10 cellular contexts compared by ENCODE assay signal in genomic region chrX:130118941-130119640, GRCh38. TPM values are rescaled to one million over a fixed set of nuclear protein-coding genes. Genes with fewer than 3 reads are reported as not detected.
DNase-seq lines count a peak whose midpoint lies in the region; ATAC-seq and TF ChIP-seq lines count a peak whose summit lies in the region.
"Had no signal": no experiment of that assay in that cellular context is flagged by ENCODE, and none has a peak within 500 bp of the region (broad histone marks: within the 10 kb centered on the region; RNA-seq: fewer than 3 reads in every experiment).

No MANE protein-coding gene starts in this region.

- CTCF ChIA-PET in Calu3 (lab: Charles Lee), result interaction anchor here (0.6 kb wide), 1 partner anchor 16 kb away, joined by 4 read pairs; no protein-coding TSS in a partner anchor

- H2BK120ac ChIP-seq in mesenchymal stem cell (ENCODE audit: low read depth, low read length), result peak overlapping the region; percentile 61

- peak overlapping the region; percentile 46 for H4K91ac ChIP-seq in mesenchymal stem cell (ENCODE audit: low read length)

- no peaks in the 10 kb centered on the region for H3K36me3 ChIP-seq in mesenchymal stem cell (ENCODE audit: control insufficient read depth in 1 of 2, insufficient read depth in 2 of 2, low read depth in 1 of 2, low read length in 2 of 2)
- H3K36me3 ChIP-seq: left lung had no signal

- peaks cover 47% of the 10 kb centered on the region for H3K4me1 Mint-ChIP-seq in stimulated activated naive CD8-positive, alpha-beta T cell treated with anti-CD3 and anti-CD28 coated beads, Interleukin-15, Interleukin-2, amounts not matched to agents 100 ng/mL and 50 ng/mL, for 24 hours (ENCODE audit: low read depth)
- H3K4me1 Mint-ChIP-seq in activated T-helper 2 cell treated with anti-CD3 and anti-CD28 coated beads, Interferon-gamma antibody, Interleukin-2, Interleukin-4, amounts not matched to agents 10 μg/mL and 5 μg/mL and 100 μg/mL, durations not matched to agents 14 hours and 24 hours and 36 hours (ENCODE audit: low read depth), result peaks cover 25% of the 10 kb centered on the region
- H3K4me1 Mint-ChIP-seq in Calu3 (ENCODE audit: low read depth, unreplicated experiment), result peaks cover 28% of the 10 kb centered on the region

- H3K4me1 ChIP-seq in mesenchymal stem cell (ENCODE audit: control insufficient read depth, insufficient read depth, low read depth, low read length), result peaks cover 29% of the 10 kb centered on the region

- no peaks in the 10 kb centered on the region for H3K36me3 Mint-ChIP-seq in stimulated activated naive CD8-positive, alpha-beta T cell treated with anti-CD3 and anti-CD28 coated beads, Interleukin-15, Interleukin-2, amounts not matched to agents 100 ng/mL and 50 ng/mL, for 24 hours (ENCODE audit: low read depth)
- peaks cover 3% of the 10 kb centered on the region for H3K36me3 Mint-ChIP-seq in activated T-helper 2 cell treated with anti-CD3 and anti-CD28 coated beads, Interferon-gamma antibody, Interleukin-2, Interleukin-4, amounts not matched to agents 10 μg/mL and 5 μg/mL and 100 μg/mL, durations not matched to agents 14 hours and 24 hours and 36 hours (ENCODE audit: low read depth)
- peaks cover 15% of the 10 kb centered on the region for H3K36me3 Mint-ChIP-seq in Calu3 (ENCODE audit: insufficient read depth, unreplicated experiment)

- no peaks in the 10 kb centered on the region for H3K9me3 ChIP-seq in mesenchymal stem cell (ENCODE audit: control insufficient read depth, low read length)
- H3K9me3 ChIP-seq: left lung had no signal

- H3K9me3 Mint-ChIP-seq in stimulated activated naive CD8-positive, alpha-beta T cell treated with anti-CD3 and anti-CD28 coated beads, Interleukin-15, Interleukin-2, amounts not matched to agents 100 ng/mL and 50 ng/mL, for 24 hours, result no peaks in the 10 kb centered on the region
- no peaks in the 10 kb centered on the region for H3K9me3 Mint-ChIP-seq in activated T-helper 2 cell treated with anti-CD3 and anti-CD28 coated beads, Interferon-gamma antibody, Interleukin-2, Interleukin-4, amounts not matched to agents 10 μg/mL and 5 μg/mL and 100 μg/mL, durations not matched to agents 14 hours and 24 hours and 36 hours
- H3K9me3 Mint-ChIP-seq in Calu3 (ENCODE audit: low read depth, unreplicated experiment), result no peaks in the 10 kb centered on the region

- peak overlapping the region; percentile 74 for H3K9ac ChIP-seq in mesenchymal stem cell (ENCODE audit: low read length)

- peak overlapping the region; percentile 53 for H3K4me3 Mint-ChIP-seq in stimulated activated naive CD8-positive, alpha-beta T cell treated with anti-CD3 and anti-CD28 coated beads, Interleukin-15, Interleukin-2, amounts not matched to agents 100 ng/mL and 50 ng/mL, for 24 hours
- peak overlapping the region; percentile 37 for H3K4me3 Mint-ChIP-seq in activated T-helper 2 cell treated with anti-CD3 and anti-CD28 coated beads, Interferon-gamma antibody, Interleukin-2, Interleukin-4, amounts not matched to agents 10 μg/mL and 5 μg/mL and 100 μg/mL, durations not matched to agents 14 hours and 24 hours and 36 hours (ENCODE audit: low read depth)
- no peak overlapping the region for H3K4me3 Mint-ChIP-seq in Calu3 (ENCODE audit: low read depth, unreplicated experiment)

- H3K27ac Mint-ChIP-seq in stimulated activated naive CD8-positive, alpha-beta T cell treated with anti-CD3 and anti-CD28 coated beads, Interleukin-15, Interleukin-2, amounts not matched to agents 100 ng/mL and 50 ng/mL, for 24 hours, result peak overlapping the region; percentile 83
- peak overlapping the region; percentile 17 for H3K27ac Mint-ChIP-seq in activated T-helper 2 cell treated with anti-CD3 and anti-CD28 coated beads, Interferon-gamma antibody, Interleukin-2, Interleukin-4, amounts not matched to agents 10 μg/mL and 5 μg/mL and 100 μg/mL, durations not matched to agents 14 hours and 24 hours and 36 hours
- no peak overlapping the region for H3K27ac Mint-ChIP-seq in Calu3 (ENCODE audit: unreplicated experiment)

- intact Hi-C loops in activated T-helper 2 cell treated with anti-CD3 and anti-CD28 coated beads, Interferon-gamma antibody, Interleukin-2, Interleukin-4, amounts not matched to agents 10 μg/mL and 5 μg/mL and 100 μg/mL, durations not matched to agents 14 hours and 24 hours and 36 hours (cut with micrococcal nuclease), result no loop called here
- intact Hi-C loops in Calu3 (cut with micrococcal nuclease; ENCODE audit: unreplicated experiment), result no loop called here

- H3K23ac ChIP-seq in mesenchymal stem cell (ENCODE audit: low read length in 2 of 2), result peak overlapping the region in 1 of 2 experiments; percentile 94

- peak overlapping the region; percentile 7 for H2BK15ac ChIP-seq in mesenchymal stem cell (ENCODE audit: low read depth, poor library complexity, severe bottlenecking)

- peak overlapping the region; percentile 50 for H3K4me2 ChIP-seq in mesenchymal stem cell (ENCODE audit: low read length, poor library complexity, severe bottlenecking)

- peaks cover 0 to 11% of the 10 kb centered on the region in 2 experiments for H3K27me3 ChIP-seq in mesenchymal stem cell (ENCODE audit: control insufficient read depth in 1 of 2, insufficient read depth in 1 of 2, low read length in 2 of 2)
- H3K27me3 ChIP-seq: left lung had no signal

- H3K27ac ChIP-seq in mesenchymal stem cell (ENCODE audit: low read length, poor library complexity, severe bottlenecking), result peak overlapping the region; percentile 50

- H3K14ac ChIP-seq in mesenchymal stem cell (ENCODE audit: low read length in 2 of 2), result peak overlapping the region in 1 of 2 experiments; percentile 15

- DNase-seq in stimulated activated naive CD8-positive, alpha-beta T cell treated with anti-CD3 and anti-CD28 coated beads, Interleukin-15, Interleukin-2, amounts not matched to agents 100 U/mL and 50 U/mL, for 24 hours, result no peak
- DNase-seq in activated T-helper 2 cell treated with anti-CD3 and anti-CD28 coated beads, Interferon-gamma antibody, Interleukin-2, Interleukin-4, amounts not matched to agents 10 μg/mL and 5 μg/mL and 100 μg/mL, durations not matched to agents 14 hours and 24 hours and 36 hours (ENCODE audit: low spot score), result no peak
- DNase-seq in mesenchymal stem cell (peak; percentile 77), Calu3 (no peak)
- no peak for DNase-seq in effector CD4-positive, alpha-beta T cell
- DNase-seq: left lung, SHP77 treated with DMSO at 0.1 percent for 48 hours had no signal

- H3K79me1 ChIP-seq in mesenchymal stem cell (replicated peaks; ENCODE audit: low read length, poor library complexity, severe bottlenecking), result no peaks in the 10 kb centered on the region

- peak overlapping the region in 1 of 2 experiments; percentile 62 for H3K4me3 ChIP-seq in mesenchymal stem cell (ENCODE audit: insufficient read depth in 1 of 2, low read depth in 1 of 2, low read length in 2 of 2)
- H3K4me3 ChIP-seq: left lung had no signal

- H2BK12ac ChIP-seq in mesenchymal stem cell (ENCODE audit: low read length in 2 of 2), result peak overlapping the region; percentile 11 to 54

- peak overlapping the region; percentile 14 for H2AFZ ChIP-seq in mesenchymal stem cell (ENCODE audit: low read depth, low read length)

- WGBS in mesenchymal stem cell, result 37% methylated on average over 11 of the region's 20 CpGs

- peak overlapping the region; percentile 62 to 79 for H3K18ac ChIP-seq in mesenchymal stem cell (ENCODE audit: low read depth in 1 of 2, low read length in 2 of 2)

- H3K27me3 Mint-ChIP-seq in stimulated activated naive CD8-positive, alpha-beta T cell treated with anti-CD3 and anti-CD28 coated beads, Interleukin-15, Interleukin-2, amounts not matched to agents 100 ng/mL and 50 ng/mL, for 24 hours, result no peaks in the 10 kb centered on the region
- no peaks in the 10 kb centered on the region for H3K27me3 Mint-ChIP-seq in activated T-helper 2 cell treated with anti-CD3 and anti-CD28 coated beads, Interferon-gamma antibody, Interleukin-2, Interleukin-4, amounts not matched to agents 10 μg/mL and 5 μg/mL and 100 μg/mL, durations not matched to agents 14 hours and 24 hours and 36 hours (ENCODE audit: low read depth)
- H3K27me3 Mint-ChIP-seq in Calu3 (ENCODE audit: unreplicated experiment), result no peaks in the 10 kb centered on the region

- no TSS peak for BruUV-seq in Calu3 (replicated peaks; lab: Mats Ljungman, UMichigan)

- peak overlapping the region; percentile 77 for H4K8ac ChIP-seq in mesenchymal stem cell (ENCODE audit: low read length)

- peak overlapping the region in 1 of 2 experiments; percentile 67 for H3K4ac ChIP-seq in mesenchymal stem cell (ENCODE audit: low read depth in 1 of 2, low read length in 2 of 2)

- no peak for TF ChIP-seq CTCF in Calu3 (IDR thresholded peaks at IDR 0.05; ENCODE audit: unreplicated experiment)

- H2BK5ac ChIP-seq in mesenchymal stem cell (ENCODE audit: low read depth, low read length, poor library complexity, severe bottlenecking), result no peak overlapping the region

- H2AK5ac ChIP-seq in mesenchymal stem cell (ENCODE audit: low read length, severe bottlenecking), result peak overlapping the region; percentile 36

- no peak for ATAC-seq in stimulated activated naive CD8-positive, alpha-beta T cell treated with anti-CD3 and anti-CD28 coated beads, Interleukin-15, Interleukin-2, amounts not matched to agents 100 U/mL and 50 U/mL, for 24 hours
- ATAC-seq in GM18867 (IDR thresholded peaks at IDR 0.05; ENCODE audit: unreplicated experiment) (no peak), GM21423 (IDR thresholded peaks at IDR 0.05; ENCODE audit: unreplicated experiment) (no peak)

RNA-seq across cellular contexts. Expression of gene ELF4, which starts 8.8 kb away (rescaled TPM):
- 31.8 and 33.6 TPM in 2 replicates for total RNA-seq in activated T-helper 2 cell treated with anti-CD3 and anti-CD28 coated beads, Interferon-gamma antibody, Interleukin-2, Interleukin-4, amounts not matched to agents 10 μg/mL and 5 μg/mL and 100 μg/mL, durations not matched to agents 14 hours and 24 hours and 36 hours
- polyA plus RNA-seq in mesenchymal stem cell (2013, experiment 1 of 2), result 21.0 TPM
- polyA plus RNA-seq in mesenchymal stem cell (2013, experiment 2 of 2), result 20.8 TPM
- 21.0 and 24.2 TPM in 2 replicates for total RNA-seq in Calu3 (2022)

RNA-seq across cellular contexts. Expression of gene AIFM1, which starts 46.5 kb away (rescaled TPM):
- total RNA-seq in activated T-helper 2 cell treated with anti-CD3 and anti-CD28 coated beads, Interferon-gamma antibody, Interleukin-2, Interleukin-4, amounts not matched to agents 10 μg/mL and 5 μg/mL and 100 μg/mL, durations not matched to agents 14 hours and 24 hours and 36 hours, result 48.7 and 51.1 TPM in 2 replicates
- 34.2 TPM for polyA plus RNA-seq in mesenchymal stem cell (2013, experiment 1 of 2)
- 34.5 TPM for polyA plus RNA-seq in mesenchymal stem cell (2013, experiment 2 of 2)
- 50.3 and 52.7 TPM in 2 replicates for total RNA-seq in Calu3 (2022)

RNA-seq across cellular contexts. Expression of gene RAB33A, which starts 52.7 kb away (rescaled TPM):
- total RNA-seq in activated T-helper 2 cell treated with anti-CD3 and anti-CD28 coated beads, Interferon-gamma antibody, Interleukin-2, Interleukin-4, amounts not matched to agents 10 μg/mL and 5 μg/mL and 100 μg/mL, durations not matched to agents 14 hours and 24 hours and 36 hours, result 28.4 and 29.7 TPM in 2 replicates
- 4.6 TPM for polyA plus RNA-seq in mesenchymal stem cell (2013, experiment 1 of 2)
- 4.7 TPM for polyA plus RNA-seq in mesenchymal stem cell (2013, experiment 2 of 2)
- not detected in 2 replicates for total RNA-seq in Calu3 (2022)

Comparison
In these comparisons a context has a peak if more than half of its experiments do, and no peak if none do; other contexts are left out.
1. RNA of gene RAB33A, which starts 52.7 kb away (total RNA-seq): 28.4 to 29.7 TPM in activated T-helper 2 cell treated with anti-CD3 and anti-CD28 coated beads, Interferon-gamma antibody, Interleukin-2, Interleukin-4, amounts not matched to agents 10 μg/mL and 5 μg/mL and 100 μg/mL, durations not matched to agents 14 hours and 24 hours and 36 hours; not detected in Calu3; every median in the first group is over 10 times any median in the second.